In genomic region chr12:131735153-131735456, GRCh38 we compare ENCODE assay signal across 12 cellular contexts.
"Had no signal": no experiment of that assay in that cellular context is flagged by ENCODE, and none has a peak within 500 bp of the region (broad histone marks: within the 10 kb centered on the region; RNA-seq: fewer than 3 reads in every experiment).

No MANE protein-coding gene starts in this region.

- ATAC-seq: esophagus mucosa; heart left ventricle; left lobe of liver; mucosa of descending colon; naive thymus-derived CD8-positive, alpha-beta T cell; sciatic nerve had no signal

- DNase-seq: effector CD8-positive, alpha-beta T cell; heart left ventricle; naive thymus-derived CD8-positive, alpha-beta T cell; stimulated activated naive CD4-positive, alpha-beta T cell treated with Interleukin-2 at 50 U/mL for 16 hours; upper lobe of left lung; uterus had no signal

- H3K27me3 ChIP-seq: heart left ventricle, neutrophil, upper lobe of left lung, uterus had no signal

- H3K4me3 ChIP-seq: coronary artery, heart left ventricle, mucosa of descending colon, upper lobe of left lung, uterus had no signal

- H3K4me1 ChIP-seq: upper lobe of left lung, uterus had no signal

- H3K36me3 ChIP-seq: uterus had no signal

- H3K9me3 ChIP-seq: heart left ventricle, mucosa of descending colon, neutrophil, upper lobe of left lung, uterus had no signal

- H3K27ac ChIP-seq: coronary artery, heart left ventricle, neutrophil, upper lobe of left lung, uterus had no signal
